14 cellular contexts compared by ENCODE assay signal in genomic region chrX:55067180-55067579, GRCh38. TPM values are rescaled to one million over a fixed set of nuclear protein-coding genes. Genes with fewer than 3 reads are reported as not detected.
"Had no signal": no experiment of that assay in that cellular context is flagged by ENCODE, and none has a peak within 500 bp of the region (broad histone marks: within the 10 kb centered on the region; RNA-seq: fewer than 3 reads in every experiment).

No MANE protein-coding gene starts in this region.

RNA-seq across cellular contexts. Expression of gene PAGE2B, which starts 7.7 kb away (rescaled TPM):
- total RNA-seq: activated B cell treated with CpG ODN at 0.5 μM for 24 hours; activated CD4-positive, alpha-beta T cell treated with anti-CD3 and anti-CD28 coated beads, Interleukin-2, amount 10 ng/mL, durations not matched to agents 24 days and 14 days; activated CD4-positive, alpha-beta T cell treated with anti-CD3 and anti-CD28 coated beads, Interleukin-2, amount 10 ng/mL, durations not matched to agents 7 days and 5 days; activated CD8-positive, alpha-beta memory T cell treated with anti-CD3 and anti-CD28 coated beads for 36 hours; T-helper 1 cell treated with Interleukin-12 subunit alpha and Interleukin-12 subunit beta and Interleukin-4 antibody, amounts not matched to agents 30 ng/mL and 1 ng/mL, for 36 hours; T-helper 17 cell had no signal

RNA-seq across cellular contexts. Expression of gene PAGE2, which starts 21.6 kb away (rescaled TPM):
- total RNA-seq: activated B cell treated with CpG ODN at 0.5 μM for 24 hours; activated CD4-positive, alpha-beta memory T cell treated with anti-CD3 and anti-CD28 coated beads for 36 hours; activated CD4-positive, alpha-beta memory T cell treated with anti-CD3 and anti-CD28 coated beads, Interleukin-2, amount 10 ng/mL, durations not matched to agents 7 days and 5 days; activated CD4-positive, alpha-beta T cell treated with anti-CD3 and anti-CD28 coated beads for 36 hours; activated CD4-positive, alpha-beta T cell treated with anti-CD3 and anti-CD28 coated beads, Interleukin-2, amount 10 ng/mL, durations not matched to agents 24 days and 14 days; activated CD4-positive, alpha-beta T cell treated with anti-CD3 and anti-CD28 coated beads, Interleukin-2, amount 10 ng/mL, durations not matched to agents 7 days and 5 days; activated CD8-positive, alpha-beta memory T cell treated with anti-CD3 and anti-CD28 coated beads for 36 hours; activated CD8-positive, alpha-beta memory T cell treated with anti-CD3 and anti-CD28 coated beads, Interleukin-2, amount 10 ng/mL, durations not matched to agents 7 days and 5 days; activated CD8-positive, alpha-beta T cell treated with anti-CD3 and anti-CD28 coated beads for 36 hours; activated CD8-positive, alpha-beta T cell treated with anti-CD3 and anti-CD28 coated beads, Interleukin-2, amount 10 ng/mL, durations not matched to agents 7 days and 5 days; T-helper 1 cell treated with Interleukin-12 subunit alpha and Interleukin-12 subunit beta and Interleukin-4 antibody, amounts not matched to agents 30 ng/mL and 1 ng/mL, for 36 hours; T-helper 17 cell; T-helper 2 cell treated with Interferon-gamma antibody and Interleukin-4, amounts not matched to agents 100 ng/mL and 5 ng/mL, for 36 hours; WTC11 had no signal

RNA-seq across cellular contexts. Expression of gene ALAS2, which starts 36.4 kb away (rescaled TPM):
- total RNA-seq: activated CD4-positive, alpha-beta memory T cell treated with anti-CD3 and anti-CD28 coated beads for 36 hours; activated CD4-positive, alpha-beta memory T cell treated with anti-CD3 and anti-CD28 coated beads, Interleukin-2, amount 10 ng/mL, durations not matched to agents 7 days and 5 days; activated CD4-positive, alpha-beta T cell treated with anti-CD3 and anti-CD28 coated beads for 36 hours; activated CD4-positive, alpha-beta T cell treated with anti-CD3 and anti-CD28 coated beads, Interleukin-2, amount 10 ng/mL, durations not matched to agents 24 days and 14 days; activated CD4-positive, alpha-beta T cell treated with anti-CD3 and anti-CD28 coated beads, Interleukin-2, amount 10 ng/mL, durations not matched to agents 7 days and 5 days; activated CD8-positive, alpha-beta memory T cell treated with anti-CD3 and anti-CD28 coated beads for 36 hours; activated CD8-positive, alpha-beta memory T cell treated with anti-CD3 and anti-CD28 coated beads, Interleukin-2, amount 10 ng/mL, durations not matched to agents 7 days and 5 days; activated CD8-positive, alpha-beta T cell treated with anti-CD3 and anti-CD28 coated beads for 36 hours; activated CD8-positive, alpha-beta T cell treated with anti-CD3 and anti-CD28 coated beads, Interleukin-2, amount 10 ng/mL, durations not matched to agents 7 days and 5 days; T-helper 1 cell treated with Interleukin-12 subunit alpha and Interleukin-12 subunit beta and Interleukin-4 antibody, amounts not matched to agents 30 ng/mL and 1 ng/mL, for 36 hours; T-helper 17 cell; T-helper 2 cell treated with Interferon-gamma antibody and Interleukin-4, amounts not matched to agents 100 ng/mL and 5 ng/mL, for 36 hours had no signal
